ENCODE assay signal across 8 cellular contexts in genomic region chr18:8866679-8867078, GRCh38.
"Had no signal": no experiment of that assay in that cellular context is flagged by ENCODE, and none has a peak within 500 bp of the region (broad histone marks: within the 10 kb centered on the region; RNA-seq: fewer than 3 reads in every experiment).

No MANE protein-coding gene starts in this region.

- H3K4me3 ChIP-seq: GM23248 had no signal

- FAIRE-seq: H54, HTR-8/SVneo had no signal

- H3K27ac ChIP-seq: GM23248 had no signal

- H2AFZ ChIP-seq: GM23248 had no signal

- H3K9ac ChIP-seq: GM23248 had no signal

- DNase-seq: GM23248, GOT3, H9, HCEC 1CT, IMR-90, KBM-7 had no signal
